16 cellular contexts compared by ENCODE assay signal in the genomic region with DNA sequence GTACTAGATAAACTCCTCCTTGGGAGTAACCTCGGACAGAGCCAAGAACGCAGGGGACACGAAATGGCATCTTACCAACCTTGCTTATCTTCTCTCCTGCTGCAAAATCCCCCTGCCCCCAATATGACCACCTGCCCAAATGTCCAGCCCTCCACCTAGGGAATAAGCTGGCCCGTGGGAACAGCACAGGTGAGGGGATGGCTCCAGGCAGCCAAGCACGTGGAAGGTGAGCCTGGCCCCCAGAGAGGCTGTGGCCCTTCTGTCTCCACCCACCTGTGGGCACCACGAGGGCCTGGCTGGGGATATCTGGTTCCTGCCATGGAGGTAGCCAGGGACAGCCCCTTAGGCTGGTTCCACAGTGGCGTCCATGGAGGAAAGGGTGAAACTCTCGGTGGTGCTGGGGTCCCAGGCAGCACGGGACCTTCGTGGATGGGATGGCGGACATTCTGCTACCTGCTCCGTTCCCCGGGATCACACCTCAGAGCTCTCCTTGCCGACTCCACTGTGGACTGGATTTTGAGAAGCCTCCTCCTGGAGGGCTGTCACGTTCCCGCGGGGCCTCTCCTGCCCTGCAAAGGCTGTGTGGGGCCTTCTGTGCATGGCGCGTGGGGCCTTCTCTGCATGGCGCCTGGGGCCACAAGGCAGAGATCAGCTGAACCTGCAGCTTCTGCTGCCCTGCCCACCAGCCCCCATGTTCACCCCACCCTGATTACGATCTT.
"Had no signal": no experiment of that assay in that cellular context is flagged by ENCODE, and none has a peak within 500 bp of the region (broad histone marks: within the 10 kb centered on the region; RNA-seq: fewer than 3 reads in every experiment).

No MANE protein-coding gene starts in this region.

- H3K4me3 ChIP-seq: left lung, pancreas, sigmoid colon, thoracic aorta, upper lobe of left lung had no signal

- H3K27ac ChIP-seq: left lung, pancreas, sigmoid colon, thoracic aorta, upper lobe of left lung had no signal

- ATAC-seq: activated naive CD4-positive, alpha-beta T cell treated with anti-CD3 and anti-CD28 coated beads, Interleukin-2, amount 50 U/mL, for 72 hours; left lung; stimulated activated memory B cell treated with anti-CD40 and anti-IgM and Interleukin-4, amounts not matched to agents 10 μg/mL and 1 μg/mL and 100 μg/mL, for 72 hours had no signal

- H3K27me3 ChIP-seq: sigmoid colon had no signal

- FAIRE-seq: colon, kidney, pancreas had no signal

- DNase-seq: activated CD4-positive, CD25-positive, alpha-beta regulatory T cell treated with anti-CD3 and anti-CD28 coated beads, Interleukin-2, amount 50 U/mL, for 72 hours; activated gamma-delta T cell; amygdala; caudate nucleus; foreskin melanocyte; kidney; sigmoid colon; stimulated activated CD4-positive, alpha-beta T cell treated with anti-CD3 and anti-CD28 coated beads, Interleukin-4, amount 100 ng/mL, for 4 hours had no signal

- H3K4me3 Mint-ChIP-seq: stimulated activated memory B cell treated with anti-CD40 and anti-IgM and Interleukin-4, amounts not matched to agents 10 μg/mL and 1 μg/mL and 100 μg/mL, for 72 hours had no signal

- H3K4me1 ChIP-seq: pancreas had no signal

- H3K36me3 ChIP-seq: left lung, pancreas, sigmoid colon, thoracic aorta, upper lobe of left lung had no signal

- H3K27ac Mint-ChIP-seq: activated naive CD4-positive, alpha-beta T cell treated with anti-CD3 and anti-CD28 coated beads, Interleukin-2, amount 50 U/mL, for 72 hours; stimulated activated memory B cell treated with anti-CD40 and anti-IgM and Interleukin-4, amounts not matched to agents 10 μg/mL and 1 μg/mL and 100 μg/mL, for 72 hours had no signal

- H3K9me3 Mint-ChIP-seq: activated naive CD4-positive, alpha-beta T cell treated with anti-CD3 and anti-CD28 coated beads, Interleukin-2, amount 50 U/mL, for 72 hours; neural crest cell; stimulated activated memory B cell treated with anti-CD40 and anti-IgM and Interleukin-4, amounts not matched to agents 10 μg/mL and 1 μg/mL and 100 μg/mL, for 72 hours had no signal

- H3K9me3 ChIP-seq: left lung, pancreas, sigmoid colon, thoracic aorta, upper lobe of left lung had no signal

- H3K36me3 Mint-ChIP-seq: activated naive CD4-positive, alpha-beta T cell treated with anti-CD3 and anti-CD28 coated beads, Interleukin-2, amount 50 U/mL, for 72 hours; stimulated activated memory B cell treated with anti-CD40 and anti-IgM and Interleukin-4, amounts not matched to agents 10 μg/mL and 1 μg/mL and 100 μg/mL, for 72 hours had no signal
